In the genomic region with DNA sequence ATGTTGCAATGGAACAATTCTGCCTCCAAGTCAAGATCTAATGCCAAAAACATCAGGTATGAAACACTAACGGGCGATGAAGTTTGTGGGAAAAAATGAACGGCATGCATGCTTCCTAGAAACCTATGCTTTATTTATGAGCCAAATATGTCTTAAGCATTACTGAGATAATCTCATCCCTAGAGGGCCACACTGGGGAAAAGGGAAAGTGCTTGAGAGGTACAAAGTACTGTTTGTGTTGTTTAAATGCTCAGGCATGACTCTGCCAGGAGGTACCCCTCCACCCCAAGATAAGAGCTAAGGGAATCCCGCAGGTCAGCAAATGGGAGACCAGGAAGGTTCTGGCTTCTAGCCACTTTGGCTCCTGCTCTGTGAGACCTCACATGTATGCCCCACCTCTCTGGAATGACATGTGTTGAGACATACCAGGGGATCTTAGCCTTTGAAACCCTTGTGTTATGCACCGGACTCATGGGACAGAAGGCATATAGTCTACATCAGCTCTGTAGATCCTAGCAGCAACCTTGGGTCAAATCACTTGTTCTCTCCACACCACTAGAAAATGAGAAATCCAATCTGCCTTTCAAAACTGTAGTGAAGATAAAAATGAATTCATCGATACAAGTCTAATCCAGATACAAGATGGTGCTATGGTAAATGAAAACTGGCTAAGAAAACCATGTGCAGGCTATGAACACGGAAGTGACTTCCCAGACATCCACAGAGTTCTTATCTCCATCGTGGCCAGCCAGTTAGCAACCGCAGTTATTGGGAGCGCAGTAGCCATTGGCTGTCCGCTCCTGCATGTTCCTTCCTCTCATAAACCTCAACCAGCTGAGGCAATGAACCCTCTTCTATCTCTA, we compare ENCODE assay signal across 1 cellular context.
TF ChIP-seq lines count a peak whose summit lies in the region.

No MANE protein-coding gene starts in this region.

TF ChIP-seq in K562, 482 proteins besides CTCF, POLR2A, EP300 and RAD21 (continued from another document and continues in another):
- TF ChIP-seq, protein P1, sequence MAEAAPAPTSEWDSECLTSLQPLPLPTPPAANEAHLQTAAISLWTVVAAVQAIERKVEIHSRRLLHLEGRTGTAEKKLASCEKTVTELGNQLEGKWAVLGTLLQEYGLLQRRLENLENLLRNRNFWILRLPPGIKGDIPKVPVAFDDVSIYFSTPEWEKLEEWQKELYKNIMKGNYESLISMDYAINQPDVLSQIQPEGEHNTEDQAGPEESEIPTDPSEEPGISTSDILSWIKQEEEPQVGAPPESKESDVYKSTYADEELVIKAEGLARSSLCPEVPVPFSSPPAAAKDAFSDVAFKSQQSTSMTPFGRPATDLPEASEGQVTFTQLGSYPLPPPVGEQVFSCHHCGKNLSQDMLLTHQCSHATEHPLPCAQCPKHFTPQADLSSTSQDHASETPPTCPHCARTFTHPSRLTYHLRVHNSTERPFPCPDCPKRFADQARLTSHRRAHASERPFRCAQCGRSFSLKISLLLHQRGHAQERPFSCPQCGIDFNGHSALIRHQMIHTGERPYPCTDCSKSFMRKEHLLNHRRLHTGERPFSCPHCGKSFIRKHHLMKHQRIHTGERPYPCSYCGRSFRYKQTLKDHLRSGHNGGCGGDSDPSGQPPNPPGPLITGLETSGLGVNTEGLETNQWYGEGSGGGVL (CRISPR knock-in tag; IDR thresholded peaks at IDR 0.05): no peak
- TF ChIP-seq, protein P2, sequence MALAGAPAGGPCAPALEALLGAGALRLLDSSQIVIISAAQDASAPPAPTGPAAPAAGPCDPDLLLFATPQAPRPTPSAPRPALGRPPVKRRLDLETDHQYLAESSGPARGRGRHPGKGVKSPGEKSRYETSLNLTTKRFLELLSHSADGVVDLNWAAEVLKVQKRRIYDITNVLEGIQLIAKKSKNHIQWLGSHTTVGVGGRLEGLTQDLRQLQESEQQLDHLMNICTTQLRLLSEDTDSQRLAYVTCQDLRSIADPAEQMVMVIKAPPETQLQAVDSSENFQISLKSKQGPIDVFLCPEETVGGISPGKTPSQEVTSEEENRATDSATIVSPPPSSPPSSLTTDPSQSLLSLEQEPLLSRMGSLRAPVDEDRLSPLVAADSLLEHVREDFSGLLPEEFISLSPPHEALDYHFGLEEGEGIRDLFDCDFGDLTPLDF (CRISPR knock-in tag; IDR thresholded peaks at IDR 0.05): no peak
- TF ChIP-seq, protein P3, sequence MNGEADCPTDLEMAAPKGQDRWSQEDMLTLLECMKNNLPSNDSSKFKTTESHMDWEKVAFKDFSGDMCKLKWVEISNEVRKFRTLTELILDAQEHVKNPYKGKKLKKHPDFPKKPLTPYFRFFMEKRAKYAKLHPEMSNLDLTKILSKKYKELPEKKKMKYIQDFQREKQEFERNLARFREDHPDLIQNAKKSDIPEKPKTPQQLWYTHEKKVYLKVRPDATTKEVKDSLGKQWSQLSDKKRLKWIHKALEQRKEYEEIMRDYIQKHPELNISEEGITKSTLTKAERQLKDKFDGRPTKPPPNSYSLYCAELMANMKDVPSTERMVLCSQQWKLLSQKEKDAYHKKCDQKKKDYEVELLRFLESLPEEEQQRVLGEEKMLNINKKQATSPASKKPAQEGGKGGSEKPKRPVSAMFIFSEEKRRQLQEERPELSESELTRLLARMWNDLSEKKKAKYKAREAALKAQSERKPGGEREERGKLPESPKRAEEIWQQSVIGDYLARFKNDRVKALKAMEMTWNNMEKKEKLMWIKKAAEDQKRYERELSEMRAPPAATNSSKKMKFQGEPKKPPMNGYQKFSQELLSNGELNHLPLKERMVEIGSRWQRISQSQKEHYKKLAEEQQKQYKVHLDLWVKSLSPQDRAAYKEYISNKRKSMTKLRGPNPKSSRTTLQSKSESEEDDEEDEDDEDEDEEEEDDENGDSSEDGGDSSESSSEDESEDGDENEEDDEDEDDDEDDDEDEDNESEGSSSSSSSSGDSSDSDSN (IDR thresholded peaks at IDR 0.05; ENCODE audit: borderline replicate concordance in 1 of 2, low read depth in 2 of 2, low read length in 2 of 2): no peak
- no peak for TF ChIP-seq PHF8 (IDR thresholded peaks at IDR 0.05; ENCODE audit: borderline replicate concordance, low read length)
- TF ChIP-seq, protein P4, sequence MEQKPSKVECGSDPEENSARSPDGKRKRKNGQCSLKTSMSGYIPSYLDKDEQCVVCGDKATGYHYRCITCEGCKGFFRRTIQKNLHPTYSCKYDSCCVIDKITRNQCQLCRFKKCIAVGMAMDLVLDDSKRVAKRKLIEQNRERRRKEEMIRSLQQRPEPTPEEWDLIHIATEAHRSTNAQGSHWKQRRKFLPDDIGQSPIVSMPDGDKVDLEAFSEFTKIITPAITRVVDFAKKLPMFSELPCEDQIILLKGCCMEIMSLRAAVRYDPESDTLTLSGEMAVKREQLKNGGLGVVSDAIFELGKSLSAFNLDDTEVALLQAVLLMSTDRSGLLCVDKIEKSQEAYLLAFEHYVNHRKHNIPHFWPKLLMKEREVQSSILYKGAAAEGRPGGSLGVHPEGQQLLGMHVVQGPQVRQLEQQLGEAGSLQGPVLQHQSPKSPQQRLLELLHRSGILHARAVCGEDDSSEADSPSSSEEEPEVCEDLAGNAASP (IDR thresholded peaks at IDR 0.05): no peak
- no peak for TF ChIP-seq POLR2AphosphoS5 (IDR thresholded peaks at IDR 0.05; ENCODE audit: control insufficient read depth, insufficient read depth, low read depth, low read length)
- TF ChIP-seq, protein P5, sequence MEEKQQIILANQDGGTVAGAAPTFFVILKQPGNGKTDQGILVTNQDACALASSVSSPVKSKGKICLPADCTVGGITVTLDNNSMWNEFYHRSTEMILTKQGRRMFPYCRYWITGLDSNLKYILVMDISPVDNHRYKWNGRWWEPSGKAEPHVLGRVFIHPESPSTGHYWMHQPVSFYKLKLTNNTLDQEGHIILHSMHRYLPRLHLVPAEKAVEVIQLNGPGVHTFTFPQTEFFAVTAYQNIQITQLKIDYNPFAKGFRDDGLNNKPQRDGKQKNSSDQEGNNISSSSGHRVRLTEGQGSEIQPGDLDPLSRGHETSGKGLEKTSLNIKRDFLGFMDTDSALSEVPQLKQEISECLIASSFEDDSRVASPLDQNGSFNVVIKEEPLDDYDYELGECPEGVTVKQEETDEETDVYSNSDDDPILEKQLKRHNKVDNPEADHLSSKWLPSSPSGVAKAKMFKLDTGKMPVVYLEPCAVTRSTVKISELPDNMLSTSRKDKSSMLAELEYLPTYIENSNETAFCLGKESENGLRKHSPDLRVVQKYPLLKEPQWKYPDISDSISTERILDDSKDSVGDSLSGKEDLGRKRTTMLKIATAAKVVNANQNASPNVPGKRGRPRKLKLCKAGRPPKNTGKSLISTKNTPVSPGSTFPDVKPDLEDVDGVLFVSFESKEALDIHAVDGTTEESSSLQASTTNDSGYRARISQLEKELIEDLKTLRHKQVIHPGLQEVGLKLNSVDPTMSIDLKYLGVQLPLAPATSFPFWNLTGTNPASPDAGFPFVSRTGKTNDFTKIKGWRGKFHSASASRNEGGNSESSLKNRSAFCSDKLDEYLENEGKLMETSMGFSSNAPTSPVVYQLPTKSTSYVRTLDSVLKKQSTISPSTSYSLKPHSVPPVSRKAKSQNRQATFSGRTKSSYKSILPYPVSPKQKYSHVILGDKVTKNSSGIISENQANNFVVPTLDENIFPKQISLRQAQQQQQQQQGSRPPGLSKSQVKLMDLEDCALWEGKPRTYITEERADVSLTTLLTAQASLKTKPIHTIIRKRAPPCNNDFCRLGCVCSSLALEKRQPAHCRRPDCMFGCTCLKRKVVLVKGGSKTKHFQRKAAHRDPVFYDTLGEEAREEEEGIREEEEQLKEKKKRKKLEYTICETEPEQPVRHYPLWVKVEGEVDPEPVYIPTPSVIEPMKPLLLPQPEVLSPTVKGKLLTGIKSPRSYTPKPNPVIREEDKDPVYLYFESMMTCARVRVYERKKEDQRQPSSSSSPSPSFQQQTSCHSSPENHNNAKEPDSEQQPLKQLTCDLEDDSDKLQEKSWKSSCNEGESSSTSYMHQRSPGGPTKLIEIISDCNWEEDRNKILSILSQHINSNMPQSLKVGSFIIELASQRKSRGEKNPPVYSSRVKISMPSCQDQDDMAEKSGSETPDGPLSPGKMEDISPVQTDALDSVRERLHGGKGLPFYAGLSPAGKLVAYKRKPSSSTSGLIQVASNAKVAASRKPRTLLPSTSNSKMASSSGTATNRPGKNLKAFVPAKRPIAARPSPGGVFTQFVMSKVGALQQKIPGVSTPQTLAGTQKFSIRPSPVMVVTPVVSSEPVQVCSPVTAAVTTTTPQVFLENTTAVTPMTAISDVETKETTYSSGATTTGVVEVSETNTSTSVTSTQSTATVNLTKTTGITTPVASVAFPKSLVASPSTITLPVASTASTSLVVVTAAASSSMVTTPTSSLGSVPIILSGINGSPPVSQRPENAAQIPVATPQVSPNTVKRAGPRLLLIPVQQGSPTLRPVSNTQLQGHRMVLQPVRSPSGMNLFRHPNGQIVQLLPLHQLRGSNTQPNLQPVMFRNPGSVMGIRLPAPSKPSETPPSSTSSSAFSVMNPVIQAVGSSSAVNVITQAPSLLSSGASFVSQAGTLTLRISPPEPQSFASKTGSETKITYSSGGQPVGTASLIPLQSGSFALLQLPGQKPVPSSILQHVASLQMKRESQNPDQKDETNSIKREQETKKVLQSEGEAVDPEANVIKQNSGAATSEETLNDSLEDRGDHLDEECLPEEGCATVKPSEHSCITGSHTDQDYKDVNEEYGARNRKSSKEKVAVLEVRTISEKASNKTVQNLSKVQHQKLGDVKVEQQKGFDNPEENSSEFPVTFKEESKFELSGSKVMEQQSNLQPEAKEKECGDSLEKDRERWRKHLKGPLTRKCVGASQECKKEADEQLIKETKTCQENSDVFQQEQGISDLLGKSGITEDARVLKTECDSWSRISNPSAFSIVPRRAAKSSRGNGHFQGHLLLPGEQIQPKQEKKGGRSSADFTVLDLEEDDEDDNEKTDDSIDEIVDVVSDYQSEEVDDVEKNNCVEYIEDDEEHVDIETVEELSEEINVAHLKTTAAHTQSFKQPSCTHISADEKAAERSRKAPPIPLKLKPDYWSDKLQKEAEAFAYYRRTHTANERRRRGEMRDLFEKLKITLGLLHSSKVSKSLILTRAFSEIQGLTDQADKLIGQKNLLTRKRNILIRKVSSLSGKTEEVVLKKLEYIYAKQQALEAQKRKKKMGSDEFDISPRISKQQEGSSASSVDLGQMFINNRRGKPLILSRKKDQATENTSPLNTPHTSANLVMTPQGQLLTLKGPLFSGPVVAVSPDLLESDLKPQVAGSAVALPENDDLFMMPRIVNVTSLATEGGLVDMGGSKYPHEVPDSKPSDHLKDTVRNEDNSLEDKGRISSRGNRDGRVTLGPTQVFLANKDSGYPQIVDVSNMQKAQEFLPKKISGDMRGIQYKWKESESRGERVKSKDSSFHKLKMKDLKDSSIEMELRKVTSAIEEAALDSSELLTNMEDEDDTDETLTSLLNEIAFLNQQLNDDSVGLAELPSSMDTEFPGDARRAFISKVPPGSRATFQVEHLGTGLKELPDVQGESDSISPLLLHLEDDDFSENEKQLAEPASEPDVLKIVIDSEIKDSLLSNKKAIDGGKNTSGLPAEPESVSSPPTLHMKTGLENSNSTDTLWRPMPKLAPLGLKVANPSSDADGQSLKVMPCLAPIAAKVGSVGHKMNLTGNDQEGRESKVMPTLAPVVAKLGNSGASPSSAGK (IDR thresholded peaks at IDR 0.05): peak; percentile 84
- TF ChIP-seq FOXA1 (IDR thresholded peaks at IDR 0.05; ENCODE audit: borderline replicate concordance): no peak
- no peak; the same call in 1 of the 2 replicates for TF ChIP-seq JUND (IDR thresholded peaks at IDR 0.05; ENCODE audit: borderline replicate concordance, low read depth, low read length)
- peak; percentile 46; the same call in 1 of the 3 replicates for TF ChIP-seq JUND (tag; IDR thresholded peaks at IDR 0.05; ENCODE audit: borderline replicate concordance, low read depth, low read length)
- TF ChIP-seq, protein P6, sequence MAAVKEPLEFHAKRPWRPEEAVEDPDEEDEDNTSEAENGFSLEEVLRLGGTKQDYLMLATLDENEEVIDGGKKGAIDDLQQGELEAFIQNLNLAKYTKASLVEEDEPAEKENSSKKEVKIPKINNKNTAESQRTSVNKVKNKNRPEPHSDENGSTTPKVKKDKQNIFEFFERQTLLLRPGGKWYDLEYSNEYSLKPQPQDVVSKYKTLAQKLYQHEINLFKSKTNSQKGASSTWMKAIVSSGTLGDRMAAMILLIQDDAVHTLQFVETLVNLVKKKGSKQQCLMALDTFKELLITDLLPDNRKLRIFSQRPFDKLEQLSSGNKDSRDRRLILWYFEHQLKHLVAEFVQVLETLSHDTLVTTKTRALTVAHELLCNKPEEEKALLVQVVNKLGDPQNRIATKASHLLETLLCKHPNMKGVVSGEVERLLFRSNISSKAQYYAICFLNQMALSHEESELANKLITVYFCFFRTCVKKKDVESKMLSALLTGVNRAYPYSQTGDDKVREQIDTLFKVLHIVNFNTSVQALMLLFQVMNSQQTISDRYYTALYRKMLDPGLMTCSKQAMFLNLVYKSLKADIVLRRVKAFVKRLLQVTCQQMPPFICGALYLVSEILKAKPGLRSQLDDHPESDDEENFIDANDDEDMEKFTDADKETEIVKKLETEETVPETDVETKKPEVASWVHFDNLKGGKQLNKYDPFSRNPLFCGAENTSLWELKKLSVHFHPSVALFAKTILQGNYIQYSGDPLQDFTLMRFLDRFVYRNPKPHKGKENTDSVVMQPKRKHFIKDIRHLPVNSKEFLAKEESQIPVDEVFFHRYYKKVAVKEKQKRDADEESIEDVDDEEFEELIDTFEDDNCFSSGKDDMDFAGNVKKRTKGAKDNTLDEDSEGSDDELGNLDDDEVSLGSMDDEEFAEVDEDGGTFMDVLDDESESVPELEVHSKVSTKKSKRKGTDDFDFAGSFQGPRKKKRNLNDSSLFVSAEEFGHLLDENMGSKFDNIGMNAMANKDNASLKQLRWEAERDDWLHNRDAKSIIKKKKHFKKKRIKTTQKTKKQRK (IDR thresholded peaks at IDR 0.05; ENCODE audit: borderline replicate concordance, low read depth, low read length): no peak
- TF ChIP-seq, protein P7, sequence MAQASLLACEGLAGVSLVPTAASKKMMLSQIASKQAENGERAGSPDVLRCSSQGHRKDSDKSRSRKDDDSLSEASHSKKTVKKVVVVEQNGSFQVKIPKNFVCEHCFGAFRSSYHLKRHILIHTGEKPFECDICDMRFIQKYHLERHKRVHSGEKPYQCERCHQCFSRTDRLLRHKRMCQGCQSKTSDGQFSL (CRISPR knock-in tag; IDR thresholded peaks at IDR 0.05): no peak
- TF ChIP-seq, protein P7 (tag; IDR thresholded peaks at IDR 0.05): peak in 1 of 2 experiments; percentile 71; a peak in 2 of 4 replicates
- TF ChIP-seq, protein P8, sequence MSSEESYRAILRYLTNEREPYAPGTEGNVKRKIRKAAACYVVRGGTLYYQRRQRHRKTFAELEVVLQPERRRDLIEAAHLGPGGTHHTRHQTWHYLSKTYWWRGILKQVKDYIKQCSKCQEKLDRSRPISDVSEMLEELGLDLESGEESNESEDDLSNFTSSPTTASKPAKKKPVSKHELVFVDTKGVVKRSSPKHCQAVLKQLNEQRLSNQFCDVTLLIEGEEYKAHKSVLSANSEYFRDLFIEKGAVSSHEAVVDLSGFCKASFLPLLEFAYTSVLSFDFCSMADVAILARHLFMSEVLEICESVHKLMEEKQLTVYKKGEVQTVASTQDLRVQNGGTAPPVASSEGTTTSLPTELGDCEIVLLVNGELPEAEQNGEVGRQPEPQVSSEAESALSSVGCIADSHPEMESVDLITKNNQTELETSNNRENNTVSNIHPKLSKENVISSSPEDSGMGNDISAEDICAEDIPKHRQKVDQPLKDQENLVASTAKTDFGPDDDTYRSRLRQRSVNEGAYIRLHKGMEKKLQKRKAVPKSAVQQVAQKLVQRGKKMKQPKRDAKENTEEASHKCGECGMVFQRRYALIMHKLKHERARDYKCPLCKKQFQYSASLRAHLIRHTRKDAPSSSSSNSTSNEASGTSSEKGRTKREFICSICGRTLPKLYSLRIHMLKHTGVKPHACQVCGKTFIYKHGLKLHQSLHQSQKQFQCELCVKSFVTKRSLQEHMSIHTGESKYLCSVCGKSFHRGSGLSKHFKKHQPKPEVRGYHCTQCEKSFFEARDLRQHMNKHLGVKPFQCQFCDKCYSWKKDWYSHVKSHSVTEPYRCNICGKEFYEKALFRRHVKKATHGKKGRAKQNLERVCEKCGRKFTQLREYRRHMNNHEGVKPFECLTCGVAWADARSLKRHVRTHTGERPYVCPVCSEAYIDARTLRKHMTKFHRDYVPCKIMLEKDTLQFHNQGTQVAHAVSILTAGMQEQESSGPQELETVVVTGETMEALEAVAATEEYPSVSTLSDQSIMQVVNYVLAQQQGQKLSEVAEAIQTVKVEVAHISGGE (CRISPR knock-in tag; IDR thresholded peaks at IDR 0.05): peak in 1 of 3 experiments; percentile 44; a peak in 1 of 6 replicates
